ENCODE assay signal across 8 cellular contexts in genomic region chr22:26414347-26414746, GRCh38.
"Had no signal": no experiment of that assay in that cellular context is flagged by ENCODE, and none has a peak within 500 bp of the region (broad histone marks: within the 10 kb centered on the region; RNA-seq: fewer than 3 reads in every experiment).

No MANE protein-coding gene starts in this region.

- ATAC-seq: HCT116, HepG2 had no signal

- H3K36me3 ChIP-seq: HAP-1 had no signal

- H3K4me3 ChIP-seq: GM23248, HAP-1 had no signal

- H2AFZ ChIP-seq: GM23248 had no signal

- H3K4me1 ChIP-seq: HAP-1 had no signal

- H3K9ac ChIP-seq: GM23248 had no signal

- H3K27ac ChIP-seq: GM23248, HL-60 had no signal

- DNase-seq: GM23248, GOT3, H7, HFFc6 had no signal

- H3K9me3 ChIP-seq: HAP-1 had no signal
